In genomic region chr6:155152211-155153076, GRCh38 we compare ENCODE assay signal across 14 cellular contexts.
DNase-seq lines count a peak whose midpoint lies in the region; ATAC-seq, FAIRE-seq and TF ChIP-seq lines count a peak whose summit lies in the region.
"Had no signal": no experiment of that assay in that cellular context is flagged by ENCODE, and none has a peak within 500 bp of the region (broad histone marks: within the 10 kb centered on the region; RNA-seq: fewer than 3 reads in every experiment).

No MANE protein-coding gene starts in this region.

- H2AFZ ChIP-seq in Loucy (ENCODE audit: low read length) = no peak overlapping the region
- H2AFZ ChIP-seq in GM12878 (ENCODE audit: control insufficient read depth, low read depth, low read length) = no peak overlapping the region
- H2AFZ ChIP-seq in osteoblast (ENCODE audit: low read length) = no peak overlapping the region
- no peak overlapping the region for H2AFZ ChIP-seq in smooth muscle cell (ENCODE audit: low read depth)

- H3K27me3 Mint-ChIP-seq in activated CD8-positive, alpha-beta T cell treated with anti-CD3 and anti-CD28 coated beads for 36 hours = no peaks in the 10 kb centered on the region
- no peaks in the 10 kb centered on the region for H3K27me3 Mint-ChIP-seq in activated CD8-positive, alpha-beta T cell treated with anti-CD3 and anti-CD28 coated beads, Interleukin-2, amount 10 ng/mL, durations not matched to agents 7 days and 5 days (ENCODE audit: low read depth)

- POLR2A ChIA-PET in activated CD8-positive, alpha-beta T cell treated with anti-CD3 and anti-CD28 coated beads for 36 hours (lab: Charles Lee) = no interaction called here
- POLR2A ChIA-PET in activated CD8-positive, alpha-beta T cell treated with anti-CD3 and anti-CD28 coated beads, Interleukin-2, amount 10 ng/mL, durations not matched to agents 7 days and 5 days (lab: Charles Lee) = interaction anchor here (0.6 kb wide), 2 partner anchors 229 to 331 kb away, joined by 3 read pairs; no protein-coding TSS in a partner anchor
- POLR2A ChIA-PET in GM12878 (lab: Charles Lee) = no interaction called here

- intact Hi-C loops in activated CD8-positive, alpha-beta T cell treated with anti-CD3 and anti-CD28 coated beads for 36 hours (cut with micrococcal nuclease) = no loop called here
- intact Hi-C loops in GM12878 (cut with micrococcal nuclease; ENCODE audit: unreplicated experiment) = no loop called here

- no peak overlapping the region for H3K4me3 Mint-ChIP-seq in activated CD8-positive, alpha-beta T cell treated with anti-CD3 and anti-CD28 coated beads for 36 hours
- H3K4me3 Mint-ChIP-seq in activated CD8-positive, alpha-beta T cell treated with anti-CD3 and anti-CD28 coated beads, Interleukin-2, amount 10 ng/mL, durations not matched to agents 7 days and 5 days = no peak overlapping the region
- H3K4me3 Mint-ChIP-seq: memory B cell had no signal

- peak overlapping the region; percentile 98 for H3K27ac Mint-ChIP-seq in activated CD8-positive, alpha-beta T cell treated with anti-CD3 and anti-CD28 coated beads for 36 hours
- no peak overlapping the region for H3K27ac Mint-ChIP-seq in activated CD8-positive, alpha-beta T cell treated with anti-CD3 and anti-CD28 coated beads, Interleukin-2, amount 10 ng/mL, durations not matched to agents 7 days and 5 days
- H3K27ac Mint-ChIP-seq: memory B cell had no signal

- H3K4me2 ChIP-seq in Loucy (ENCODE audit: low read depth, low read length, poor library complexity, severe bottlenecking) (no peak overlapping the region), GM12878 (ENCODE audit: control insufficient read depth, insufficient read depth) (no peak overlapping the region), osteoblast (ENCODE audit: insufficient read depth, low read length) (no peak overlapping the region), smooth muscle cell (no peak overlapping the region)

- peaks cover 23% of the 10 kb centered on the region for H3K36me3 Mint-ChIP-seq in activated CD8-positive, alpha-beta T cell treated with anti-CD3 and anti-CD28 coated beads for 36 hours (ENCODE audit: low read depth)
- peaks cover 2% of the 10 kb centered on the region for H3K36me3 Mint-ChIP-seq in activated CD8-positive, alpha-beta T cell treated with anti-CD3 and anti-CD28 coated beads, Interleukin-2, amount 10 ng/mL, durations not matched to agents 7 days and 5 days (ENCODE audit: low read depth)

- peaks cover 79% of the 10 kb centered on the region for H3K4me1 Mint-ChIP-seq in activated CD8-positive, alpha-beta T cell treated with anti-CD3 and anti-CD28 coated beads for 36 hours (ENCODE audit: low read depth)
- H3K4me1 Mint-ChIP-seq in activated CD8-positive, alpha-beta T cell treated with anti-CD3 and anti-CD28 coated beads, Interleukin-2, amount 10 ng/mL, durations not matched to agents 7 days and 5 days (ENCODE audit: low read depth) = peaks cover 86% of the 10 kb centered on the region
- H3K4me1 Mint-ChIP-seq: memory B cell had no signal

- no peaks in the 10 kb centered on the region for H3K9me3 ChIP-seq in Loucy (ENCODE audit: insufficient read depth, low read depth, low read length)
- H3K9me3 ChIP-seq in GM12878 (replicated peaks; ENCODE audit: control insufficient read depth, insufficient read depth, low read length) = no peaks in the 10 kb centered on the region
- no peaks in the 10 kb centered on the region for H3K9me3 ChIP-seq in osteoblast (ENCODE audit: low read depth, low read length)
- no peaks in the 10 kb centered on the region for H3K9me3 ChIP-seq in smooth muscle cell (replicated peaks; ENCODE audit: low read depth)
- H3K9me3 ChIP-seq: right lobe of liver, uterus had no signal

- H3K9ac ChIP-seq in Loucy (ENCODE audit: low read depth, low read length, poor library complexity, severe bottlenecking) (no peak overlapping the region), GM12878 (ENCODE audit: control insufficient read depth, insufficient read depth, low read length) (no peak overlapping the region), smooth muscle cell (ENCODE audit: low read depth) (no peak overlapping the region)

- CTCF ChIA-PET in activated CD8-positive, alpha-beta T cell treated with anti-CD3 and anti-CD28 coated beads for 36 hours (lab: Charles Lee) = interaction anchor here (0.6 to 3.0 kb wide), 5 partner anchors 20 to 224 kb away, joined by 3 to 27 read pairs (median 4); no protein-coding TSS in a partner anchor
- CTCF ChIA-PET in activated CD8-positive, alpha-beta T cell treated with anti-CD3 and anti-CD28 coated beads, Interleukin-2, amount 10 ng/mL, durations not matched to agents 7 days and 5 days (lab: Charles Lee) = interaction anchor here (0.8 to 2.0 kb wide), 3 partner anchors 12 to 19 kb away, joined by 3 to 20 read pairs (median 4); no protein-coding TSS in a partner anchor
- CTCF ChIA-PET in GM12878 (lab: Yijun Ruan, JAX) = interaction anchor here (1.0 to 3.5 kb wide), 3 partner anchors 16 to 477 kb away, joined by 3 to 23 read pairs (median 4); no protein-coding TSS in a partner anchor

- TF ChIP-seq EP300 in GM12878 (IDR thresholded peaks at IDR 0.05; ENCODE audit: borderline replicate concordance in 1 of 2, control insufficient read depth in 1 of 2, low read depth in 2 of 2, low read length in 2 of 2) = no peak

- in situ Hi-C loops in GM12878 (cut with MboI) = no loop called here

- H3K4me1 ChIP-seq in Loucy (ENCODE audit: insufficient read depth, low read length, poor library complexity, severe bottlenecking) (peaks cover 17% of the 10 kb centered on the region), GM12878 (ENCODE audit: control insufficient read depth, insufficient read depth, low read length) (peaks cover 6% of the 10 kb centered on the region), osteoblast (ENCODE audit: insufficient read depth, low read length) (peaks cover 27% of the 10 kb centered on the region), smooth muscle cell (ENCODE audit: low read depth) (peaks cover 18% of the 10 kb centered on the region)
- H3K4me1 ChIP-seq: right lobe of liver had no signal

- H3K4me3 ChIP-seq in Loucy (ENCODE audit: low read length, poor library complexity, severe bottlenecking) (no peak overlapping the region), GM12878 (no peak overlapping the region), osteoblast (ENCODE audit: insufficient read depth, low read length) (no peak overlapping the region), smooth muscle cell (no peak overlapping the region)
- H3K4me3 ChIP-seq: right lobe of liver, uterus had no signal

- ATAC-seq in activated CD8-positive, alpha-beta T cell treated with anti-CD3 and anti-CD28 coated beads for 36 hours = no peak
- no peak for ATAC-seq in activated CD8-positive, alpha-beta T cell treated with anti-CD3 and anti-CD28 coated beads, Interleukin-2, amount 10 ng/mL, durations not matched to agents 7 days and 5 days
- ATAC-seq in GM12878 (no peak), HG02610 (IDR thresholded peaks at IDR 0.05; ENCODE audit: unreplicated experiment) (no peak)

- whole genome bisulfite sequencing in GM12878 (ENCODE audit: insufficient coverage, insufficient replicate concordance, low lambda C conversion rate, missing lambda C conversion rate) = 79% methylated on average over 11 of the region's 11 CpGs
- 61% methylated on average over 11 of the region's 11 CpGs for WGBS in smooth muscle cell (ENCODE audit: low lambda C conversion rate)

- H3K27me3 ChIP-seq in Loucy (ENCODE audit: insufficient read depth, low read length, poor library complexity, severe bottlenecking) (no peaks in the 10 kb centered on the region), GM12878 (replicated peaks in 1 of 2; ENCODE audit: control insufficient read depth in 2 of 2, insufficient read depth in 2 of 2, low read length in 1 of 2) (no peaks in the 10 kb centered on the region), osteoblast (ENCODE audit: insufficient read depth, low read length) (no peaks in the 10 kb centered on the region), smooth muscle cell (ENCODE audit: low read depth) (no peaks in the 10 kb centered on the region)
- H3K27me3 ChIP-seq: right lobe of liver, uterus had no signal

- no peaks in the 10 kb centered on the region for H3K9me2 ChIP-seq in Loucy (replicated peaks; ENCODE audit: low read depth, low read length)

- TF ChIP-seq RAD21 in GM12878 (IDR thresholded peaks at IDR 0.05; ENCODE audit: insufficient read depth, low read depth, low read length) = no peak

- H3F3A ChIP-seq in Loucy (ENCODE audit: low read depth) (no peaks in the 10 kb centered on the region), smooth muscle cell (ENCODE audit: low read depth) (no peaks in the 10 kb centered on the region)

- no peaks in the 10 kb centered on the region for H3K9me3 Mint-ChIP-seq in activated CD8-positive, alpha-beta T cell treated with anti-CD3 and anti-CD28 coated beads for 36 hours
- no peaks in the 10 kb centered on the region for H3K9me3 Mint-ChIP-seq in activated CD8-positive, alpha-beta T cell treated with anti-CD3 and anti-CD28 coated beads, Interleukin-2, amount 10 ng/mL, durations not matched to agents 7 days and 5 days (ENCODE audit: insufficient read depth)
- H3K9me3 Mint-ChIP-seq: memory B cell had no signal

- no TSS peak for BruUV-seq in GM12878 (replicated peaks; lab: Mats Ljungman, UMichigan)

- DNase-seq in activated CD8-positive, alpha-beta T cell treated with anti-CD3 and anti-CD28 coated beads for 36 hours = no peak
- no peak for DNase-seq in activated CD8-positive, alpha-beta T cell treated with anti-CD3 and anti-CD28 coated beads, Interleukin-2, amount 10 ng/mL, durations not matched to agents 7 days and 5 days
- DNase-seq in GM12878 (ENCODE audit: low read depth, low spot score) (no peak), osteoblast (ENCODE audit: insufficient read length, low spot score, missing footprints) (peak; percentile 14), smooth muscle cell (lab: John Stamatoyannopoulos, UW; ENCODE audit: unreplicated experiment) (no peak)
- no peak for DNase-seq in stimulated activated CD4-positive, alpha-beta T cell treated with anti-CD3 and anti-CD28 coated beads, Interleukin-1b, Interleukin-23, amount 100 ng/mL, for 48 hours
- DNase-seq: activated effector memory CD4-positive, alpha-beta T cell treated with Interleukin-2 at 50 U/mL for 16 hours; cortex of kidney; NCI-H1436; right lobe of liver; uterus had no signal

- H4K20me1 ChIP-seq in Loucy (ENCODE audit: insufficient read depth, low read length, poor library complexity, severe bottlenecking) = no peaks in the 10 kb centered on the region
- no peaks in the 10 kb centered on the region for H4K20me1 ChIP-seq in GM12878 (ENCODE audit: control insufficient read depth, insufficient read depth)
- no peaks in the 10 kb centered on the region for H4K20me1 ChIP-seq in osteoblast (ENCODE audit: insufficient read depth, low read length)
- H4K20me1 ChIP-seq in smooth muscle cell (ENCODE audit: low read depth) = no peaks in the 10 kb centered on the region

- SMC1A ChIA-PET in GM12878 (lab: Charles Lee; ENCODE audit: uncharacterized antibody, unreplicated experiment) = no interaction called here

- RAD21 ChIA-PET in GM12878 (lab: Charles Lee; ENCODE audit: unreplicated experiment) = no interaction called here

- H3K27ac ChIP-seq in GM12878 (ENCODE audit: control insufficient read depth, insufficient read depth) (no peak overlapping the region), osteoblast (ENCODE audit: low read depth, low read length) (no peak overlapping the region), smooth muscle cell (ENCODE audit: low read depth) (no peak overlapping the region)
- H3K27ac ChIP-seq: right lobe of liver had no signal

- H3K79me2 ChIP-seq in Loucy (ENCODE audit: insufficient read depth, low read length) (no peaks in the 10 kb centered on the region), GM12878 (ENCODE audit: control insufficient read depth, insufficient read depth, low read length) (no peaks in the 10 kb centered on the region), osteoblast (ENCODE audit: insufficient read depth, low read length) (peaks cover 10% of the 10 kb centered on the region), smooth muscle cell (ENCODE audit: low read depth) (no peaks in the 10 kb centered on the region)

- FAIRE-seq in GM12878 (lab: Jason Lieb, UNC) = no peak

- H3K36me3 ChIP-seq in Loucy (ENCODE audit: insufficient read depth, low read length) (no peaks in the 10 kb centered on the region), GM12878 (ENCODE audit: control insufficient read depth in 2 of 2, insufficient read depth in 2 of 2, low read length in 1 of 2) (no peaks in the 10 kb centered on the region), osteoblast (ENCODE audit: insufficient read depth, low read length) (peaks cover 11% of the 10 kb centered on the region), smooth muscle cell (ENCODE audit: low read depth) (no peaks in the 10 kb centered on the region)
- H3K36me3 ChIP-seq: right lobe of liver, uterus had no signal

- no peak for TF ChIP-seq CTCF in activated CD8-positive, alpha-beta T cell treated with anti-CD3 and anti-CD28 coated beads for 36 hours (IDR thresholded peaks at IDR 0.05)
- TF ChIP-seq CTCF in Loucy (conservative IDR thresholded peaks at IDR 0.05; ENCODE audit: low read length) = peak; percentile 51
- no peak for TF ChIP-seq CTCF in GM12878 (IDR thresholded peaks at IDR 0.05 in 2 of 3, conservative IDR thresholded peaks at IDR 0.05 in 1 of 3; ENCODE audit: control insufficient read depth in 2 of 3, extremely low read depth in 1 of 3, insufficient read depth in 1 of 3, low read depth in 3 of 3, low read length in 3 of 3)
- TF ChIP-seq CTCF in osteoblast (IDR thresholded peaks at IDR 0.05; ENCODE audit: extremely low read depth, low read depth, low read length) = peak; percentile 13
- no peak for TF ChIP-seq CTCF in smooth muscle cell (IDR thresholded peaks at IDR 0.05; ENCODE audit: borderline replicate concordance, insufficient read depth, poor library complexity, severe bottlenecking)

- TF ChIP-seq POLR2A in GM12878 (IDR thresholded peaks at IDR 0.05; ENCODE audit: low read depth, low read length) = no peak

Comparison
In these comparisons a context has a peak if more than half of its experiments do, and no peak if none do; other contexts are left out.
1. CTCF ChIP-seq: peak in Loucy (single experiment) and osteoblast (single experiment); none in activated CD8-positive, alpha-beta T cell treated with anti-CD3 and anti-CD28 coated beads for 36 hours (single experiment), GM12878 (0 of 3) and smooth muscle cell (single experiment).